8 cellular contexts compared by ENCODE assay signal in genomic region chr11:63837719-63838118, GRCh38. TPM values are rescaled to one million over a fixed set of nuclear protein-coding genes. Genes with fewer than 3 reads are reported as not detected.
DNase-seq lines count a peak whose midpoint lies in the region; ATAC-seq, FAIRE-seq and TF ChIP-seq lines count a peak whose summit lies in the region.

No MANE protein-coding gene starts in this region.

- no peak for FAIRE-seq in H54 (lab: Jason Lieb, UNC)

- peak overlapping the region; percentile 37 to 97 (median 88) for H3K27ac Mint-ChIP-seq in naive thymus-derived CD4-positive, alpha-beta T cell

- H3K36me3 ChIP-seq in BLaER1: peaks cover 9% of the 10 kb centered on the region; the same call in 1 of the 2 replicates
- H3K36me3 ChIP-seq in body of pancreas (replicated peaks in 1 of 2; ENCODE audit: insufficient read depth in 1 of 2, low read depth in 2 of 2): no peaks in the 10 kb centered on the region
- H3K36me3 ChIP-seq in naive thymus-derived CD4-positive, alpha-beta T cell (ENCODE audit: control insufficient read depth in 2 of 3, insufficient read depth in 3 of 3, low read length in 3 of 3): peaks cover 0 to 9% (median 0%) of the 10 kb centered on the region in 3 experiments

- TF ChIP-seq POLR2A in body of pancreas (IDR thresholded peaks at IDR 0.05) (no peak), H54 (IDR thresholded peaks at IDR 0.05; ENCODE audit: low read depth, low read length) (no peak), GM18505 (IDR thresholded peaks at IDR 0.05; ENCODE audit: borderline replicate concordance, extremely low read depth, insufficient read depth, insufficient read length) (no peak)

- H3K9ac ChIP-seq in BLaER1: peak overlapping the region; percentile 65; the same call in 1 of the 2 replicates

- H3K27me3 ChIP-seq in BLaER1: no peaks in the 10 kb centered on the region
- H3K27me3 ChIP-seq in body of pancreas: no peaks in the 10 kb centered on the region
- H3K27me3 ChIP-seq in naive thymus-derived CD4-positive, alpha-beta T cell (ENCODE audit: control insufficient read depth in 2 of 2, insufficient read depth in 2 of 2, low read length in 2 of 2): no peaks in the 10 kb centered on the region

- DNase-seq in Kasumi-1 (lab: John Stamatoyannopoulos, UW) (peak; percentile 49), body of pancreas (peak in 1 of 4 donors; percentile 28), H54 (ENCODE audit: insufficient read length, low spot score) (no peak), SW 1271 (lab: John Stamatoyannopoulos, UW) (no peak)
- DNase-seq in naive thymus-derived CD4-positive, alpha-beta T cell: peak in 1 of 9 donors; percentile 8

- H3K27me3 Mint-ChIP-seq in naive thymus-derived CD4-positive, alpha-beta T cell: no peaks in the 10 kb centered on the region

- 24 to 25% methylated on average over 3 to 5 of the region's 5 CpGs for WGBS in body of pancreas, 2 donors

- TF ChIP-seq CTCF in body of pancreas (IDR thresholded peaks at IDR 0.05): no peak

- peaks cover 0 to 18% (median 2%) of the 10 kb centered on the region in 5 donors for H3K36me3 Mint-ChIP-seq in naive thymus-derived CD4-positive, alpha-beta T cell

- intact Hi-C loops in body of pancreas (cut with DNase I): no loop called here
- intact Hi-C loops in naive thymus-derived CD4-positive, alpha-beta T cell (cut with micrococcal nuclease): loop anchor here (1.0 to 5.0 kb wide), 26 partner anchors 24 to 1870 kb away; partner anchors contain the start of genes COX8A (in 2 of the 2), OTUB1 (in 2 of the 2), RCOR2 (in 2 of the 2) and SPINDOC (in 2 of the 2)

- ATAC-seq in body of pancreas: no peak
- no peak for ATAC-seq in naive thymus-derived CD4-positive, alpha-beta T cell
- ATAC-seq in HG02678 (IDR thresholded peaks at IDR 0.05; ENCODE audit: unreplicated experiment): no peak
- ATAC-seq in GM18505 (IDR thresholded peaks at IDR 0.05; ENCODE audit: unreplicated experiment): no peak

- H3K4me3 Mint-ChIP-seq in naive thymus-derived CD4-positive, alpha-beta T cell: peak overlapping the region; percentile 83 to 99 (median 88)

- peaks cover 0 to 2% (median 0%) of the 10 kb centered on the region in 11 donors for H3K9me3 Mint-ChIP-seq in naive thymus-derived CD4-positive, alpha-beta T cell

- peak overlapping the region; percentile 80 for H3K4me2 ChIP-seq in BLaER1

- no peak overlapping the region for H3K4me3 ChIP-seq in BLaER1
- no peak overlapping the region for H3K4me3 ChIP-seq in body of pancreas
- H3K4me3 ChIP-seq in naive thymus-derived CD4-positive, alpha-beta T cell (ENCODE audit: low read length): no peak overlapping the region

- CTCF ChIA-PET in naive thymus-derived CD4-positive, alpha-beta T cell (lab: Charles Lee): interaction anchor here (0.6 to 5.7 kb wide), 32 partner anchors 12 to 321 kb away, joined by 3 to 148 read pairs (median 7); partner anchors contain the start of genes NAA40 and RCOR2

- POLR2A ChIA-PET in naive thymus-derived CD4-positive, alpha-beta T cell (lab: Charles Lee): interaction anchor here (0.9 to 4.2 kb wide), 13 partner anchors 13 to 466 kb away, joined by 3 to 32 read pairs (median 5); partner anchors contain the start of gene RCOR2

- H4K20me1 ChIP-seq in BLaER1: peaks cover 37% of the 10 kb centered on the region

- peaks cover 40 to 47% (median 44%) of the 10 kb centered on the region in 7 donors for H3K4me1 Mint-ChIP-seq in naive thymus-derived CD4-positive, alpha-beta T cell

- H3K4me1 ChIP-seq in BLaER1 (peaks cover 60% of the 10 kb centered on the region), body of pancreas (peaks cover 41% of the 10 kb centered on the region)
- H3K4me1 ChIP-seq in naive thymus-derived CD4-positive, alpha-beta T cell (ENCODE audit: control insufficient read depth in 2 of 2, insufficient read depth in 2 of 2, low read length in 2 of 2): peaks cover 27 to 34% of the 10 kb centered on the region in 2 donors

- peak overlapping the region; percentile 5; the same call in 1 of the 2 replicates for H3K27ac ChIP-seq in BLaER1
- peak overlapping the region; percentile 72 to 93 (median 82) for H3K27ac ChIP-seq in body of pancreas
- peak overlapping the region; percentile 64 for H3K27ac ChIP-seq in naive thymus-derived CD4-positive, alpha-beta T cell (ENCODE audit: low read depth, low read length)

- no peaks in the 10 kb centered on the region for H3K9me3 ChIP-seq in BLaER1
- H3K9me3 ChIP-seq in body of pancreas: no peaks in the 10 kb centered on the region
- H3K9me3 ChIP-seq in naive thymus-derived CD4-positive, alpha-beta T cell (ENCODE audit: control insufficient read depth in 2 of 3, low read length in 3 of 3): no peaks in the 10 kb centered on the region

RNA-seq across cellular contexts. Expression of gene MARK2, which starts 1.2 kb away (rescaled TPM):
- 10 to 100 TPM; 32.2 to 33.9 TPM for total RNA-seq in body of pancreas
- total RNA-seq in naive thymus-derived CD4-positive, alpha-beta T cell: 10 to 100 TPM; 42.3 to 69.1 (median 56.8) TPM
- polyA plus RNA-seq in naive thymus-derived CD4-positive, alpha-beta T cell: 10 to 100 TPM; 29.4 to 64.5 TPM

RNA-seq across cellular contexts. Expression of gene SPINDOC, which starts 24.5 kb away (rescaled TPM):
- 10 to 100 TPM in 1 of 2 donors, 1 to 10 TPM in 1; 3.6 to 16.2 TPM for total RNA-seq in body of pancreas
- total RNA-seq in naive thymus-derived CD4-positive, alpha-beta T cell: 10 to 100 TPM in 2 of 5 experiments, 1 to 10 TPM in 3; 6.6 to 42.2 (median 9.3) TPM
- under 1 TPM; 0.22 to 0.53 TPM for polyA plus RNA-seq in naive thymus-derived CD4-positive, alpha-beta T cell

Comparison
In these comparisons a context has a peak if more than half of its experiments do, and no peak if none do; other contexts are left out.
1. H3K27ac ChIP-seq: peak in every context shown above with its lines; median percentile 82 in body of pancreas; 64 in naive thymus-derived CD4-positive, alpha-beta T cell; 5 in BLaER1.
2. DNase-seq: peak in Kasumi-1 (2 of 2); none in H54 (single experiment) and SW 1271 (0 of 2).